20 cellular contexts compared by ENCODE assay signal in genomic region chr7:128916643-128916915, GRCh38. TPM values are rescaled to one million over a fixed set of nuclear protein-coding genes. Genes with fewer than 3 reads are reported as not detected.
DNase-seq lines count a peak whose midpoint lies in the region; ATAC-seq and TF ChIP-seq lines count a peak whose summit lies in the region.
"Had no signal": no experiment of that assay in that cellular context is flagged by ENCODE, and none has a peak within 500 bp of the region (broad histone marks: within the 10 kb centered on the region; RNA-seq: fewer than 3 reads in every experiment).

No MANE protein-coding gene starts in this region.

- H3K4me1 Mint-ChIP-seq in activated naive CD8-positive, alpha-beta T cell (ENCODE audit: low read depth), result peaks cover 7% of the 10 kb centered on the region
- H3K4me1 Mint-ChIP-seq in activated naive CD8-positive, alpha-beta T cell treated with anti-CD3 and anti-CD28 coated beads for 36 hours, result peaks cover 4% of the 10 kb centered on the region
- peaks cover 21% of the 10 kb centered on the region for H3K4me1 Mint-ChIP-seq in activated B cell treated with CpG ODN at 0.5 μM for 24 hours

- intact Hi-C loops in activated B cell treated with CpG ODN at 0.5 μM for 24 hours (cut with micrococcal nuclease), result no loop called here
- intact Hi-C loops in left ventricle myocardium superior (cut with micrococcal nuclease), result no loop called here
- intact Hi-C loops in left ventricle myocardium inferior (cut with micrococcal nuclease), result no loop called here

- CTCF ChIA-PET in activated B cell treated with CpG ODN at 0.5 μM for 24 hours (lab: Charles Lee), result interaction anchor here (0.8 kb wide), 1 partner anchor 160 kb away, joined by 3 read pairs; no protein-coding TSS in a partner anchor

- H3K4me1 ChIP-seq in osteoblast (ENCODE audit: insufficient read depth, low read length), result no peaks in the 10 kb centered on the region
- H3K4me1 ChIP-seq in left ventricle myocardium inferior, result peaks cover 14% of the 10 kb centered on the region

- H3K9me3 ChIP-seq in osteoblast (ENCODE audit: low read depth, low read length), result no peaks in the 10 kb centered on the region
- H3K9me3 ChIP-seq in left ventricle myocardium inferior (replicated peaks), result no peaks in the 10 kb centered on the region
- H3K9me3 ChIP-seq: BLaER1 treated with 17β-estradiol and CSF1 and Interleukin-3, amounts not matched to agents 10 nM and 100 nM had no signal

- no peak overlapping the region for H3K27ac ChIP-seq in osteoblast (ENCODE audit: low read depth, low read length)
- no peak overlapping the region for H3K27ac ChIP-seq in left ventricle myocardium inferior (replicated peaks)
- H3K27ac ChIP-seq: BLaER1 treated with 17β-estradiol and CSF1 and Interleukin-3, amounts not matched to agents 10 nM and 100 nM had no signal

- no peak for DNase-seq in activated naive CD8-positive, alpha-beta T cell treated with anti-CD3 and anti-CD28 coated beads for 36 hours
- DNase-seq in activated B cell treated with CpG ODN at 0.5 μM for 24 hours, result no peak
- DNase-seq in osteoblast (ENCODE audit: insufficient read length, low spot score, missing footprints), result peak; percentile 59
- DNase-seq in left ventricle myocardium superior, result no peak
- DNase-seq in left ventricle myocardium inferior, result no peak
- DNase-seq in stimulated activated CD4-positive, alpha-beta T cell treated with anti-CD3 and anti-CD28 coated beads, Interleukin-2, amount 100 ng/mL, for 48 hours, result no peak
- DNase-seq: CD4-positive, alpha-beta memory T cell; COR-L47; GOT3; NCI-H1048; NCI-H1417; NCI-H1694; NCI-H2029 treated with DMSO at 0.1 percent for 48 hours; NCI-H446 treated with DMSO at 0.1 percent for 48 hours; NCI-H526 treated with DMSO at 0.1 percent for 48 hours; SHP77 treated with DMSO at 0.1 percent for 48 hours had no signal

- H3K27me3 ChIP-seq in osteoblast (ENCODE audit: insufficient read depth, low read length), result peaks cover 72% of the 10 kb centered on the region
- H3K27me3 ChIP-seq in left ventricle myocardium inferior (ENCODE audit: low read depth), result peaks cover 86% of the 10 kb centered on the region

- no peaks in the 10 kb centered on the region for H3K9me3 Mint-ChIP-seq in activated naive CD8-positive, alpha-beta T cell (ENCODE audit: low read depth)
- H3K9me3 Mint-ChIP-seq in activated naive CD8-positive, alpha-beta T cell treated with anti-CD3 and anti-CD28 coated beads for 36 hours, result no peaks in the 10 kb centered on the region
- no peaks in the 10 kb centered on the region for H3K9me3 Mint-ChIP-seq in activated B cell treated with CpG ODN at 0.5 μM for 24 hours
- H3K9me3 Mint-ChIP-seq: CD4-positive, alpha-beta memory T cell had no signal

- no peaks in the 10 kb centered on the region for H4K20me1 ChIP-seq in osteoblast (ENCODE audit: insufficient read depth, low read length)

- H2AFZ ChIP-seq in osteoblast (ENCODE audit: low read length), result no peak overlapping the region

- no peaks in the 10 kb centered on the region for H3K36me3 Mint-ChIP-seq in activated naive CD8-positive, alpha-beta T cell
- H3K36me3 Mint-ChIP-seq in activated naive CD8-positive, alpha-beta T cell treated with anti-CD3 and anti-CD28 coated beads for 36 hours, result no peaks in the 10 kb centered on the region
- no peaks in the 10 kb centered on the region for H3K36me3 Mint-ChIP-seq in activated B cell treated with CpG ODN at 0.5 μM for 24 hours (ENCODE audit: low read depth)
- H3K36me3 Mint-ChIP-seq: CD4-positive, alpha-beta memory T cell had no signal

- H3K4me3 ChIP-seq in osteoblast (ENCODE audit: insufficient read depth, low read length) (no peak overlapping the region), left ventricle myocardium inferior (no peak overlapping the region)
- H3K4me3 ChIP-seq: BLaER1 treated with 17β-estradiol and CSF1 and Interleukin-3, amounts not matched to agents 10 nM and 100 nM had no signal

- TF ChIP-seq CTCF in activated B cell treated with CpG ODN at 0.5 μM for 24 hours (IDR thresholded peaks at IDR 0.05) (no peak), osteoblast (IDR thresholded peaks at IDR 0.05; ENCODE audit: extremely low read depth, low read depth, low read length) (no peak), left ventricle myocardium inferior (IDR thresholded peaks at IDR 0.05; ENCODE audit: borderline replicate concordance) (no peak)

- H3K4me3 Mint-ChIP-seq in activated naive CD8-positive, alpha-beta T cell, result peak overlapping the region; percentile 10
- H3K4me3 Mint-ChIP-seq in activated naive CD8-positive, alpha-beta T cell treated with anti-CD3 and anti-CD28 coated beads for 36 hours, result no peak overlapping the region
- H3K4me3 Mint-ChIP-seq in activated B cell treated with CpG ODN at 0.5 μM for 24 hours, result peak overlapping the region; percentile 28

- no peak overlapping the region for H3K4me2 ChIP-seq in osteoblast (ENCODE audit: insufficient read depth, low read length)
- H3K4me2 ChIP-seq: BLaER1 treated with 17β-estradiol and CSF1 and Interleukin-3, amounts not matched to agents 10 nM and 100 nM had no signal

- no peak for ATAC-seq in activated B cell treated with CpG ODN at 0.5 μM for 24 hours (ENCODE audit: low read depth)
- ATAC-seq in left ventricle myocardium superior, result no peak
- ATAC-seq: HCT116, Panc1 had no signal

- peaks cover 15% of the 10 kb centered on the region for H3K27me3 Mint-ChIP-seq in activated naive CD8-positive, alpha-beta T cell
- H3K27me3 Mint-ChIP-seq in activated naive CD8-positive, alpha-beta T cell treated with anti-CD3 and anti-CD28 coated beads for 36 hours, result peaks cover 63% of the 10 kb centered on the region
- peaks cover 2% of the 10 kb centered on the region for H3K27me3 Mint-ChIP-seq in activated B cell treated with CpG ODN at 0.5 μM for 24 hours

- H3K36me3 ChIP-seq in osteoblast (ENCODE audit: insufficient read depth, low read length) (no peaks in the 10 kb centered on the region), left ventricle myocardium inferior (no peaks in the 10 kb centered on the region)
- H3K36me3 ChIP-seq: BLaER1 treated with 17β-estradiol and CSF1 and Interleukin-3, amounts not matched to agents 10 nM and 100 nM had no signal

- H3K79me2 ChIP-seq in osteoblast (ENCODE audit: insufficient read depth, low read length), result no peaks in the 10 kb centered on the region

- POLR2A ChIA-PET in activated B cell treated with CpG ODN at 0.5 μM for 24 hours (lab: Charles Lee), result interaction anchor here (1.4 to 1.5 kb wide), 2 partner anchors 21 to 23 kb away, joined by 7 to 8 read pairs; partner anchors contain the start of gene IRF5

- no peak overlapping the region for H3K27ac Mint-ChIP-seq in activated naive CD8-positive, alpha-beta T cell
- H3K27ac Mint-ChIP-seq in activated naive CD8-positive, alpha-beta T cell treated with anti-CD3 and anti-CD28 coated beads for 36 hours, result no peak overlapping the region
- no peak overlapping the region for H3K27ac Mint-ChIP-seq in activated B cell treated with CpG ODN at 0.5 μM for 24 hours
- H3K27ac Mint-ChIP-seq: CD4-positive, alpha-beta memory T cell had no signal

RNA-seq across cellular contexts. Expression of gene KCP, which starts 6.1 kb away (rescaled TPM):
- total RNA-seq in activated naive CD8-positive, alpha-beta T cell treated with anti-CD3 and anti-CD28 coated beads for 36 hours, result under 1 TPM; 0.10 to 0.14 TPM
- 4.1 and 4.4 TPM in 2 replicates for total RNA-seq in activated B cell treated with CpG ODN at 0.5 μM for 24 hours
- 0.88 and 1.1 TPM in 2 replicates for total RNA-seq in osteoblast
- 0.12 TPM for total RNA-seq in left ventricle myocardium superior
- total RNA-seq in left ventricle myocardium inferior, result 0.19 TPM

RNA-seq across cellular contexts. Expression of gene IRF5, which starts 21.1 kb away (rescaled TPM):
- total RNA-seq in activated naive CD8-positive, alpha-beta T cell treated with anti-CD3 and anti-CD28 coated beads for 36 hours, result 1 to 10 TPM; 3.8 to 4.0 TPM
- 145 and 164 TPM in 2 replicates for total RNA-seq in activated B cell treated with CpG ODN at 0.5 μM for 24 hours
- under 0.01 TPM in 2 replicates for total RNA-seq in osteoblast
- 2.9 TPM for total RNA-seq in left ventricle myocardium superior
- total RNA-seq in left ventricle myocardium inferior, result 2.2 TPM

RNA-seq across cellular contexts. Expression of gene ATP6V1F, which starts 53.9 kb away (rescaled TPM):
- total RNA-seq in activated naive CD8-positive, alpha-beta T cell treated with anti-CD3 and anti-CD28 coated beads for 36 hours, result 100 to 1,000 TPM; 125 to 127 TPM
- total RNA-seq in activated B cell treated with CpG ODN at 0.5 μM for 24 hours, result 100.0 and 113 TPM in 2 replicates
- total RNA-seq in osteoblast, result 91.9 and 95.2 TPM in 2 replicates
- total RNA-seq in left ventricle myocardium superior, result 115 TPM
- 101 TPM for total RNA-seq in left ventricle myocardium inferior

Comparison
In these comparisons a context has a peak if more than half of its experiments do, and no peak if none do; other contexts are left out.
1. RNA of gene IRF5, which starts 21.1 kb away (total RNA-seq): 145 to 164 TPM in activated B cell treated with CpG ODN at 0.5 μM for 24 hours; 3.8 to 4.0 TPM in activated naive CD8-positive, alpha-beta T cell treated with anti-CD3 and anti-CD28 coated beads for 36 hours, 2.9 TPM in left ventricle myocardium superior (single experiment), 2.2 TPM in left ventricle myocardium inferior (single experiment) and under 0.01 TPM in osteoblast; every median in the first group is over 10 times any median in the second.